22 cellular contexts compared by ENCODE assay signal in genomic region chr5:147966326-147966725, GRCh38. TPM values are rescaled to one million over a fixed set of nuclear protein-coding genes. Genes with fewer than 3 reads are reported as not detected.
DNase-seq lines count a peak whose midpoint lies in the region; ATAC-seq and TF ChIP-seq lines count a peak whose summit lies in the region.
"Had no signal": no experiment of that assay in that cellular context is flagged by ENCODE, and none has a peak within 500 bp of the region (broad histone marks: within the 10 kb centered on the region; RNA-seq: fewer than 3 reads in every experiment).

No MANE protein-coding gene starts in this region.

- H3K9me3 Mint-ChIP-seq in chondrocyte (ENCODE audit: low read depth) (no peaks in the 10 kb centered on the region), neural crest cell (peaks cover 3% of the 10 kb centered on the region)
- H3K9me3 Mint-ChIP-seq in CD4-positive, alpha-beta T cell = peaks cover 2% of the 10 kb centered on the region
- H3K9me3 Mint-ChIP-seq: CD8-positive, alpha-beta T cell had no signal

- no peak overlapping the region for H3K9ac ChIP-seq in smooth muscle cell (ENCODE audit: low read depth)
- H3K9ac ChIP-seq: BLaER1 had no signal

- DNase-seq in OCI-M1 (lab: John Stamatoyannopoulos, UW) (peak; percentile 5), chondrocyte (ENCODE audit: low spot score) (no peak), neural crest cell (ENCODE audit: low read depth, low spot score) (no peak), smooth muscle cell (lab: John Stamatoyannopoulos, UW; ENCODE audit: unreplicated experiment) (no peak), NCI-H146 (lab: John Stamatoyannopoulos, UW) (no peak), NCI-H187 (lab: John Stamatoyannopoulos, UW) (no peak)
- DNase-seq in activated effector memory CD4-positive, alpha-beta T cell treated with Interleukin-2 at 50 U/mL for 16 hours = no peak
- no peak for DNase-seq in CD4-positive, alpha-beta T cell
- DNase-seq: 8988T; ACHN; BE2C; C1 segment of cervical spinal cord; Caco-2; Calu3; CD4-positive, CD25-positive, alpha-beta regulatory T cell; CD8-positive, alpha-beta T cell; DMS79 treated with DMSO at 0.1 percent for 48 hours; GF-D8 had no signal

- H3K4me1 Mint-ChIP-seq in chondrocyte (ENCODE audit: low read depth) (peaks cover 50% of the 10 kb centered on the region), neural crest cell (peaks cover 44% of the 10 kb centered on the region)
- no peaks in the 10 kb centered on the region for H3K4me1 Mint-ChIP-seq in CD4-positive, alpha-beta T cell (ENCODE audit: low read depth)
- H3K4me1 Mint-ChIP-seq: CD4-positive, CD25-positive, alpha-beta regulatory T cell had no signal

- H3K27ac ChIP-seq in smooth muscle cell (ENCODE audit: low read depth) = peak overlapping the region; percentile 73
- no peak overlapping the region for H3K27ac ChIP-seq in CD4-positive, alpha-beta T cell (ENCODE audit: low read depth, low read length)
- H3K27ac ChIP-seq: BLaER1 had no signal

- H3K4me1 ChIP-seq in smooth muscle cell (ENCODE audit: low read depth) = peaks cover 4% of the 10 kb centered on the region
- H3K4me1 ChIP-seq: BE2C, BLaER1 had no signal

- POLR2A ChIA-PET in CD4-positive, alpha-beta T cell (lab: Charles Lee) = no interaction called here

- no peaks in the 10 kb centered on the region for H3K9me3 ChIP-seq in smooth muscle cell (replicated peaks; ENCODE audit: low read depth)
- no peaks in the 10 kb centered on the region for H3K9me3 ChIP-seq in CD4-positive, alpha-beta T cell (ENCODE audit: control insufficient read depth, low read length)
- H3K9me3 ChIP-seq: BE2C, BLaER1, Caco-2 had no signal

- H3K27ac Mint-ChIP-seq in chondrocyte (ENCODE audit: unreplicated experiment) (peak overlapping the region; percentile 42), neural crest cell (ENCODE audit: unreplicated experiment) (peak overlapping the region; percentile 81)
- H3K27ac Mint-ChIP-seq in CD4-positive, alpha-beta T cell = no peak overlapping the region
- H3K27ac Mint-ChIP-seq: CD14-positive monocyte; CD4-positive, CD25-positive, alpha-beta regulatory T cell; CD8-positive, alpha-beta T cell had no signal

- H3F3A ChIP-seq in smooth muscle cell (ENCODE audit: low read depth) = peaks cover 18% of the 10 kb centered on the region

- H3K27me3 Mint-ChIP-seq in chondrocyte (ENCODE audit: low read depth) (no peaks in the 10 kb centered on the region), neural crest cell (ENCODE audit: low read depth) (no peaks in the 10 kb centered on the region)
- H3K27me3 Mint-ChIP-seq in CD4-positive, alpha-beta T cell = peaks cover 15% of the 10 kb centered on the region
- H3K27me3 Mint-ChIP-seq: CD4-positive, CD25-positive, alpha-beta regulatory T cell had no signal

- H3K4me3 Mint-ChIP-seq in chondrocyte (ENCODE audit: unreplicated experiment) = no peak overlapping the region
- peak overlapping the region; percentile 32 for H3K4me3 Mint-ChIP-seq in neural crest cell
- no peak overlapping the region for H3K4me3 Mint-ChIP-seq in CD4-positive, alpha-beta T cell
- H3K4me3 Mint-ChIP-seq: CD14-positive monocyte; CD4-positive, CD25-positive, alpha-beta regulatory T cell; CD8-positive, alpha-beta T cell had no signal

- H3K79me2 ChIP-seq in smooth muscle cell (ENCODE audit: low read depth) = no peaks in the 10 kb centered on the region

- peaks cover 6% of the 10 kb centered on the region for H4K20me1 ChIP-seq in smooth muscle cell (ENCODE audit: low read depth)
- H4K20me1 ChIP-seq: BLaER1 had no signal

- H3K4me2 ChIP-seq in smooth muscle cell = peak overlapping the region; percentile 35
- H3K4me2 ChIP-seq: BLaER1 had no signal

- CTCF ChIA-PET in CD4-positive, alpha-beta T cell (lab: Charles Lee) = no interaction called here

- intact Hi-C loops in CD4-positive, alpha-beta T cell (cut with DNase I, micrococcal nuclease) = no loop called here

- H3K36me3 ChIP-seq in smooth muscle cell (ENCODE audit: low read depth) = no peaks in the 10 kb centered on the region
- H3K36me3 ChIP-seq: BE2C, BLaER1 had no signal

- no peak overlapping the region for H2AFZ ChIP-seq in smooth muscle cell (ENCODE audit: low read depth)

- 16% methylated on average over 2 of the region's 2 CpGs for WGBS in smooth muscle cell (ENCODE audit: low lambda C conversion rate)

- no peak overlapping the region for H3K4me3 ChIP-seq in smooth muscle cell
- H3K4me3 ChIP-seq: BLaER1 had no signal

- TF ChIP-seq CTCF in chondrocyte (IDR thresholded peaks at IDR 0.05) (no peak), neural crest cell (conservative IDR thresholded peaks at IDR 0.05) (no peak), smooth muscle cell (IDR thresholded peaks at IDR 0.05; ENCODE audit: borderline replicate concordance, insufficient read depth, poor library complexity, severe bottlenecking) (no peak)
- no peak for TF ChIP-seq CTCF in CD4-positive, alpha-beta T cell (IDR thresholded peaks at IDR 0.05)

- H3K27me3 ChIP-seq in smooth muscle cell (ENCODE audit: low read depth) = no peaks in the 10 kb centered on the region
- no peaks in the 10 kb centered on the region for H3K27me3 ChIP-seq in CD4-positive, alpha-beta T cell (ENCODE audit: control insufficient read depth, insufficient read depth, low read length)
- H3K27me3 ChIP-seq: BE2C, BLaER1 had no signal

- no peak for ATAC-seq in CD4-positive, alpha-beta T cell (ENCODE audit: poor library complexity)
- ATAC-seq: CD8-positive, alpha-beta T cell had no signal

- H3K36me3 Mint-ChIP-seq in chondrocyte (ENCODE audit: low read depth) (peaks cover 3% of the 10 kb centered on the region), neural crest cell (ENCODE audit: low read depth) (peaks cover 21% of the 10 kb centered on the region)
- no peaks in the 10 kb centered on the region for H3K36me3 Mint-ChIP-seq in CD4-positive, alpha-beta T cell (ENCODE audit: low read depth)
- H3K36me3 Mint-ChIP-seq: CD14-positive monocyte; CD4-positive, CD25-positive, alpha-beta regulatory T cell; CD8-positive, alpha-beta T cell had no signal

RNA-seq across cellular contexts. Expression of gene C5orf46, which starts 60.0 kb away (rescaled TPM):
- 7.8 to 9.8 TPM in 2 of 3 replicates, not detected in the other for total RNA-seq in chondrocyte
- total RNA-seq in neural crest cell = not detected in 2 replicates
- 15.1 and 27.1 TPM in 2 replicates for total RNA-seq in smooth muscle cell
- 10.2 and 43.3 TPM in 2 replicates for polyA plus RNA-seq in smooth muscle cell
- not detected for total RNA-seq in CD4-positive, alpha-beta T cell
- total RNA-seq: A673; Caco-2; CD4-positive, CD25-positive, alpha-beta regulatory T cell; CD8-positive, alpha-beta T cell had no signal
- polyA plus RNA-seq: AG04450; CD14-positive monocyte; CD4-positive, CD25-positive, alpha-beta regulatory T cell had no signal
